In genomic region chr16:4316103-4316731, GRCh38 we compare ENCODE assay signal across 9 cellular contexts. TPM values are rescaled to one million over a fixed set of nuclear protein-coding genes. Genes with fewer than 3 reads are reported as not detected.
DNase-seq lines count a peak whose midpoint lies in the region; ATAC-seq and TF ChIP-seq lines count a peak whose summit lies in the region.
"Had no signal": no experiment of that assay in that cellular context is flagged by ENCODE, and none has a peak within 500 bp of the region (broad histone marks: within the 10 kb centered on the region; RNA-seq: fewer than 3 reads in every experiment).

No MANE protein-coding gene starts in this region.

- intact Hi-C loops in naive thymus-derived CD4-positive, alpha-beta T cell (cut with micrococcal nuclease) = loop anchor here (1.0 to 10.0 kb wide), 2 partner anchors 9 to 131 kb away; no protein-coding TSS in a partner anchor

- peaks cover 42% of the 10 kb centered on the region for H3K4me1 Mint-ChIP-seq in nephron progenitor cell
- peaks cover 10 to 19% (median 11%) of the 10 kb centered on the region in 7 donors for H3K4me1 Mint-ChIP-seq in naive thymus-derived CD4-positive, alpha-beta T cell

- peak overlapping the region in 10 of 11 experiments; percentile 43 to 78 (median 66); a peak in 20 of 22 replicates for H3K27ac ChIP-seq in BLaER1 treated with 17β-estradiol and CSF1 and Interleukin-3, amounts not matched to agents 10 nM and 100 nM
- H3K27ac ChIP-seq in KMS-11 (peak overlapping the region; percentile 27; the same call in 1 of the 2 replicates), coronary artery (peak overlapping the region; percentile 95 to 96)
- no peak overlapping the region for H3K27ac ChIP-seq in naive thymus-derived CD4-positive, alpha-beta T cell (ENCODE audit: low read depth, low read length)

- H4K20me1 ChIP-seq in BLaER1 treated with 17β-estradiol and CSF1 and Interleukin-3, amounts not matched to agents 10 nM and 100 nM = peaks cover 30 to 57% (median 49%) of the 10 kb centered on the region in 11 experiments; a peak in 21 of 22 replicates
- no peaks in the 10 kb centered on the region for H4K20me1 ChIP-seq in KMS-11 (ENCODE audit: insufficient read depth)

- no peaks in the 10 kb centered on the region for H3K9me3 Mint-ChIP-seq in nephron progenitor cell
- H3K9me3 Mint-ChIP-seq in naive thymus-derived CD4-positive, alpha-beta T cell = no peaks in the 10 kb centered on the region
- H3K9me3 Mint-ChIP-seq: IgD-negative memory B cell had no signal

- H3K36me3 ChIP-seq in BLaER1 treated with 17β-estradiol and CSF1 and Interleukin-3, amounts not matched to agents 10 nM and 100 nM = no peaks in the 10 kb centered on the region
- no peaks in the 10 kb centered on the region for H3K36me3 ChIP-seq in KMS-11 (ENCODE audit: insufficient read depth)
- H3K36me3 ChIP-seq in naive thymus-derived CD4-positive, alpha-beta T cell (ENCODE audit: control insufficient read depth in 2 of 3, insufficient read depth in 3 of 3, low read length in 3 of 3) = no peaks in the 10 kb centered on the region

- peak overlapping the region; percentile 61 to 78 (median 70) for H3K4me3 ChIP-seq in BLaER1 treated with 17β-estradiol and CSF1 and Interleukin-3, amounts not matched to agents 10 nM and 100 nM
- no peak overlapping the region for H3K4me3 ChIP-seq in KMS-11 (IDR thresholded peaks at IDR 0.05; ENCODE audit: insufficient read depth, low read depth, low read length)
- peak overlapping the region; percentile 82 for H3K4me3 ChIP-seq in coronary artery
- no peak overlapping the region for H3K4me3 ChIP-seq in naive thymus-derived CD4-positive, alpha-beta T cell (ENCODE audit: low read length)

- peaks cover 48 to 64% (median 60%) of the 10 kb centered on the region in 10 experiments for H3K4me1 ChIP-seq in BLaER1 treated with 17β-estradiol and CSF1 and Interleukin-3, amounts not matched to agents 10 nM and 100 nM
- peaks cover 45% of the 10 kb centered on the region for H3K4me1 ChIP-seq in KMS-11 (ENCODE audit: low read depth, poor library complexity, severe bottlenecking)
- H3K4me1 ChIP-seq in naive thymus-derived CD4-positive, alpha-beta T cell (ENCODE audit: control insufficient read depth in 2 of 2, insufficient read depth in 2 of 2, low read length in 2 of 2) = peaks cover 0 to 14% of the 10 kb centered on the region in 2 donors

- peak overlapping the region; percentile 66 to 89 (median 78) for H3K9ac ChIP-seq in BLaER1 treated with 17β-estradiol and CSF1 and Interleukin-3, amounts not matched to agents 10 nM and 100 nM
- peak overlapping the region; percentile 43; the same call in 1 of the 2 replicates for H3K9ac ChIP-seq in KMS-11

- peak overlapping the region; percentile 89 to 100 (median 99) for H3K4me2 ChIP-seq in BLaER1 treated with 17β-estradiol and CSF1 and Interleukin-3, amounts not matched to agents 10 nM and 100 nM
- H3K4me2 ChIP-seq in KMS-11 = peak overlapping the region; percentile 96

- peaks cover 25 to 30% (median 27%) of the 10 kb centered on the region in 11 experiments for H3K27me3 ChIP-seq in BLaER1 treated with 17β-estradiol and CSF1 and Interleukin-3, amounts not matched to agents 10 nM and 100 nM
- no peaks in the 10 kb centered on the region for H3K27me3 ChIP-seq in KMS-11 (ENCODE audit: insufficient read depth, low read depth)
- peaks cover 0 to 8% of the 10 kb centered on the region in 2 donors for H3K27me3 ChIP-seq in naive thymus-derived CD4-positive, alpha-beta T cell (ENCODE audit: control insufficient read depth in 2 of 2, insufficient read depth in 2 of 2, low read length in 2 of 2)

- peaks cover 34% of the 10 kb centered on the region for H3K79me2 ChIP-seq in KMS-11 (ENCODE audit: insufficient read depth, low read depth)

- TF ChIP-seq CTCF in KMS-11 (conservative IDR thresholded peaks at IDR 0.05; ENCODE audit: low read depth, low read length) (no peak), coronary artery (IDR thresholded peaks at IDR 0.05) (no peak), nephron progenitor cell (IDR thresholded peaks at IDR 0.05) (no peak)

- CTCF ChIA-PET in naive thymus-derived CD4-positive, alpha-beta T cell (lab: Charles Lee) = no interaction called here

- POLR2A ChIA-PET in naive thymus-derived CD4-positive, alpha-beta T cell (lab: Charles Lee) = interaction anchor here (0.5 kb wide), 1 partner anchor 1061 kb away, joined by 5 read pairs; no protein-coding TSS in a partner anchor

- no peak overlapping the region for H3K27ac Mint-ChIP-seq in nephron progenitor cell
- no peak overlapping the region for H3K27ac Mint-ChIP-seq in naive thymus-derived CD4-positive, alpha-beta T cell
- H3K27ac Mint-ChIP-seq: IgD-negative memory B cell had no signal

- DNase-seq in coronary artery (ENCODE audit: low spot score) = no peak
- peak; percentile 60 for DNase-seq in nephron progenitor cell
- no peak for DNase-seq in naive thymus-derived CD4-positive, alpha-beta T cell
- DNase-seq in AML-193 (lab: John Stamatoyannopoulos, UW) = no peak

- H3K9me3 ChIP-seq in BLaER1 treated with 17β-estradiol and CSF1 and Interleukin-3, amounts not matched to agents 10 nM and 100 nM (replicated peaks in 1 of 11) = no peaks in the 10 kb centered on the region
- no peaks in the 10 kb centered on the region for H3K9me3 ChIP-seq in naive thymus-derived CD4-positive, alpha-beta T cell (ENCODE audit: control insufficient read depth in 2 of 3, low read length in 3 of 3)

- ATAC-seq in naive thymus-derived CD4-positive, alpha-beta T cell = no peak
- ATAC-seq in GM21717 (IDR thresholded peaks at IDR 0.05; ENCODE audit: unreplicated experiment) (no peak), HG02798 (IDR thresholded peaks at IDR 0.05; ENCODE audit: poor library complexity, unreplicated experiment) (no peak)

- peaks cover 4% of the 10 kb centered on the region for H3K27me3 Mint-ChIP-seq in nephron progenitor cell (ENCODE audit: low read depth, poor library complexity)
- peaks cover 12 to 17% (median 13%) of the 10 kb centered on the region in 5 donors for H3K27me3 Mint-ChIP-seq in naive thymus-derived CD4-positive, alpha-beta T cell

- no peaks in the 10 kb centered on the region for H3K36me3 Mint-ChIP-seq in nephron progenitor cell (ENCODE audit: low read depth)
- H3K36me3 Mint-ChIP-seq in naive thymus-derived CD4-positive, alpha-beta T cell = peaks cover 0 to 3% (median 0%) of the 10 kb centered on the region in 5 donors
- H3K36me3 Mint-ChIP-seq: IgD-negative memory B cell had no signal

- peak overlapping the region; percentile 85 for H3K4me3 Mint-ChIP-seq in nephron progenitor cell
- H3K4me3 Mint-ChIP-seq in naive thymus-derived CD4-positive, alpha-beta T cell = peak overlapping the region in 4 of 10 donors; percentile 16 to 68 (median 26)

- peak overlapping the region; percentile 58 for H2AFZ ChIP-seq in KMS-11 (ENCODE audit: low read depth)

RNA-seq across cellular contexts. Expression of gene GLIS2, which starts 0.3 kb away (rescaled TPM):
- under 1 TPM in 1 of 5 experiments, not detected in 4; 0.53 TPM for total RNA-seq in naive thymus-derived CD4-positive, alpha-beta T cell
- not detected for polyA plus RNA-seq in naive thymus-derived CD4-positive, alpha-beta T cell
- polyA plus RNA-seq: IgD-negative memory B cell had no signal

RNA-seq across cellular contexts. Expression of gene PAM16, which starts 34.9 kb away (rescaled TPM):
- total RNA-seq in naive thymus-derived CD4-positive, alpha-beta T cell = 10 to 100 TPM; 34.1 to 46.2 (median 45.0) TPM
- 10 to 100 TPM; 34.6 to 45.8 TPM for polyA plus RNA-seq in naive thymus-derived CD4-positive, alpha-beta T cell

RNA-seq across cellular contexts. Expression of gene TFAP4, which starts 43.4 kb away (rescaled TPM):
- total RNA-seq in naive thymus-derived CD4-positive, alpha-beta T cell = 10 to 100 TPM; 14.9 to 35.8 (median 25.3) TPM
- polyA plus RNA-seq in naive thymus-derived CD4-positive, alpha-beta T cell = 1 to 10 TPM; 1.3 to 2.1 TPM

RNA-seq across cellular contexts. Expression of gene VASN, which starts 55.4 kb away (rescaled TPM):
- total RNA-seq in naive thymus-derived CD4-positive, alpha-beta T cell = 1 to 10 TPM in 1 of 5 experiments, under 1 TPM in 3, not detected in 1; 0.24 to 1.3 (median 0.45) TPM
- under 1 TPM; 0.13 to 0.18 TPM for polyA plus RNA-seq in naive thymus-derived CD4-positive, alpha-beta T cell

Comparison
In these comparisons a context has a peak if more than half of its experiments do, and no peak if none do; other contexts are left out.
1. H3K4me3 ChIP-seq: peak in BLaER1 treated with 17β-estradiol and CSF1 and Interleukin-3, amounts not matched to agents 10 nM and 100 nM (10 of 10) and coronary artery (single experiment); none in KMS-11 (single experiment) and naive thymus-derived CD4-positive, alpha-beta T cell (single experiment).